Comparison of ENCODE assay signal across 9 cellular contexts in the genomic region with DNA sequence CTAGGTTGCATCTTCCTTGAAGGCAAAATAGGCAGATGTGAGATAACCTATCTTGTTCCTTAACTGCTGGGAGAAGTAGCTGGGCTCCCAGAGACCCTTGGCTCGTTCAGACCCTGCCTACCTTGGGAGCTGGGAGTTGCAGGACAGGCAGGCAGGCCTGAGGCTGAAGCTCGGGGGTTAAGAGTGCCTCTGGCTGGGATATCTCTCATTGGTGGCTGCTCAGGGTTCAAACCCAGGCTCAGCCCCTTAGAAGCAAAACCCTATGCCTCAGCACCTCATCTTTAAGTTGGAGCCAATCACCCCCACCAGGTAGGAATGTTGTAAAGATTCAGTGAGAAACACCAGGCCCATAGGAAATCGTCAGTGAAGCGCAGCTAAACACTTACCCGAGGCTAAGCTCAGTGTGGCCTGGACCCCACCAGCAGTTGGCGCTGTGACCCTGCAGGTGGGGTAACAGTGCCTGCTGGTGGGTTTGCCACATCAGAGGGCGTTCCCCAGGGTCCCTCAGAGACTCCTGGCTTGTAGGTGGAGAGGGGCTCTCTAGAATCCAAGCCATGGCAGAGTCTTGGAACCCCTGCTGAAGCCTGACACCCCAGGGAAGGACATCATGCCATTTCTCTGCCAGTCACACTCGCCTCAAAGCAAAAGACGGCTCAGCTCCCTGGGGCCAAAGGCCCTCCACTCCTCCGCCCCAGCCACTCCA. TPM values are rescaled to one million over a fixed set of nuclear protein-coding genes. Genes with fewer than 3 reads are reported as not detected.
A peak's percentile ranks its signal among the peaks of the same experiment; 100 is the strongest.
DNase-seq lines count a peak whose midpoint lies in the region; ATAC-seq and TF ChIP-seq lines count a peak whose summit lies in the region.
"Had no signal": no experiment of that assay in that cellular context is flagged by ENCODE, and none has a peak within 500 bp of the region (broad histone marks: within the 10 kb centered on the region; RNA-seq: fewer than 3 reads in every experiment).

No MANE protein-coding gene starts in this region.

- no peak overlapping the region for H3K27ac ChIP-seq in CD8-positive, alpha-beta memory T cell (ENCODE audit: low read depth, low read length)
- H3K27ac ChIP-seq in KMS-11 (no peak overlapping the region), spleen (peak overlapping the region in 1 of 8 donors; percentile 22)

- WGBS in spleen, 5 donors = 34 to 47% (median 44%) methylated on average over 9 to 10 of the region's 10 CpGs

- intact Hi-C loops in spleen (cut with DNase I; ENCODE audit: low total_unique reads) = loop anchor here (10.0 kb wide), 1 partner anchor 53 kb away; the partner anchor contains the start of gene GPR17

- no peak overlapping the region for H3K4me2 ChIP-seq in KMS-11

- no peaks in the 10 kb centered on the region for H3K9me3 ChIP-seq in CD8-positive, alpha-beta memory T cell (ENCODE audit: low read length)
- no peaks in the 10 kb centered on the region for H3K9me3 ChIP-seq in spleen

- H3K79me2 ChIP-seq in KMS-11 (ENCODE audit: insufficient read depth, low read depth) = no peaks in the 10 kb centered on the region

- H3K9me3 Mint-ChIP-seq in CD8-positive, alpha-beta memory T cell = no peaks in the 10 kb centered on the region

- in situ Hi-C loops in astrocyte of the cerebellum (cut with HindIII; ENCODE audit: low sequenced_read_pairs) = no loop called here

- no peaks in the 10 kb centered on the region for H3K36me3 ChIP-seq in CD8-positive, alpha-beta memory T cell (ENCODE audit: insufficient read depth, low read length)
- H3K36me3 ChIP-seq in KMS-11 (ENCODE audit: insufficient read depth) (no peaks in the 10 kb centered on the region), spleen (no peaks in the 10 kb centered on the region)

- POLR2A ChIA-PET in CD8-positive, alpha-beta memory T cell (lab: Charles Lee) = no interaction called here

- H3K4me1 ChIP-seq in CD8-positive, alpha-beta memory T cell (ENCODE audit: insufficient read depth, low read length) = no peaks in the 10 kb centered on the region
- no peaks in the 10 kb centered on the region for H3K4me1 ChIP-seq in KMS-11 (ENCODE audit: low read depth, poor library complexity, severe bottlenecking)
- peaks cover 0 to 11% (median 7%) of the 10 kb centered on the region in 6 donors for H3K4me1 ChIP-seq in spleen

- H3K4me3 Mint-ChIP-seq in CD8-positive, alpha-beta memory T cell = no peak overlapping the region
- H3K4me3 Mint-ChIP-seq: activated naive CD8-positive, alpha-beta T cell had no signal

- H3K27me3 Mint-ChIP-seq in CD8-positive, alpha-beta memory T cell = no peaks in the 10 kb centered on the region
- H3K27me3 Mint-ChIP-seq: activated naive CD8-positive, alpha-beta T cell had no signal

- no peak overlapping the region for H2AFZ ChIP-seq in KMS-11 (ENCODE audit: low read depth)

- no peaks in the 10 kb centered on the region for H3K36me3 Mint-ChIP-seq in CD8-positive, alpha-beta memory T cell
- H3K36me3 Mint-ChIP-seq: activated naive CD8-positive, alpha-beta T cell had no signal

- TF ChIP-seq POLR2A in spleen (IDR thresholded peaks at IDR 0.05) = no peak

- no peak overlapping the region for H3K27ac Mint-ChIP-seq in CD8-positive, alpha-beta memory T cell
- H3K27ac Mint-ChIP-seq: activated naive CD8-positive, alpha-beta T cell had no signal

- no peaks in the 10 kb centered on the region for H4K20me1 ChIP-seq in KMS-11 (ENCODE audit: insufficient read depth)

- no peak overlapping the region for H3K4me3 ChIP-seq in CD8-positive, alpha-beta memory T cell (ENCODE audit: low read length)
- H3K4me3 ChIP-seq in KMS-11 (IDR thresholded peaks at IDR 0.05; ENCODE audit: insufficient read depth, low read depth, low read length) = no peak overlapping the region
- H3K4me3 ChIP-seq in astrocyte of the cerebellum (ENCODE audit: low read depth, low read length) = no peak overlapping the region
- H3K4me3 ChIP-seq in spleen = no peak overlapping the region

- H3K27me3 ChIP-seq in CD8-positive, alpha-beta memory T cell (ENCODE audit: insufficient read depth, low read length, poor library complexity, severe bottlenecking) = no peaks in the 10 kb centered on the region
- H3K27me3 ChIP-seq in KMS-11 (ENCODE audit: insufficient read depth, low read depth) (no peaks in the 10 kb centered on the region), spleen (replicated peaks in 1 of 7) (no peaks in the 10 kb centered on the region)

- CTCF ChIA-PET in CD8-positive, alpha-beta memory T cell (lab: Charles Lee) = interaction anchor here (0.6 to 3.5 kb wide), 14 partner anchors 13 to 126 kb away, joined by 3 to 27 read pairs (median 3); no protein-coding TSS in a partner anchor

- H3K9ac ChIP-seq in KMS-11 = no peak overlapping the region

- peaks cover 0 to 2% (median 0%) of the 10 kb centered on the region in 3 donors for H3K4me1 Mint-ChIP-seq in CD8-positive, alpha-beta memory T cell

- TF ChIP-seq CTCF in KMS-11 (conservative IDR thresholded peaks at IDR 0.05; ENCODE audit: low read depth, low read length) (peak; percentile 53), astrocyte of the cerebellum (IDR thresholded peaks at IDR 0.05; ENCODE audit: low read depth, low read length, missing control alignments) (peak; percentile 96), spleen (IDR thresholded peaks at IDR 0.05 in 8 of 11, conservative IDR thresholded peaks at IDR 0.05 in 3 of 11) (peak; percentile 77 to 95 (median 86))

- ATAC-seq in GM19395 (IDR thresholded peaks at IDR 0.05; ENCODE audit: unreplicated experiment) (peak; percentile 87), GM21515 (IDR thresholded peaks at IDR 0.05; ENCODE audit: unreplicated experiment) (no peak)

- DNase-seq in CD8-positive, alpha-beta memory T cell = peak; percentile 10 to 62 (median 23)
- DNase-seq in T-helper 22 cell (ENCODE audit: low read depth) (peak; percentile 8), astrocyte of the cerebellum (ENCODE audit: low read depth) (peak; percentile 8), hypothalamus (lab: John Stamatoyannopoulos, UW) (peak in 33 of 51 donors; percentile 5 to 77 (median 31)), spleen (peak; percentile 92)

RNA-seq across cellular contexts. Expression of gene GPR17, which starts 54.6 kb away (rescaled TPM):
- total RNA-seq in CD8-positive, alpha-beta memory T cell = not detected
- not detected for polyA plus RNA-seq in CD8-positive, alpha-beta memory T cell
- under 1 TPM in 3 of 7 donors, not detected in 4; 0.22 to 0.79 (median 0.23) TPM for total RNA-seq in spleen
- 1 to 10 TPM in 1 of 3 donors, under 1 TPM in 2; 0.09 to 1.9 (median 0.26) TPM for polyA plus RNA-seq in spleen

RNA-seq across cellular contexts. Expression of gene MYO7B, which starts 55.9 kb away (rescaled TPM):
- not detected for total RNA-seq in CD8-positive, alpha-beta memory T cell
- not detected for polyA plus RNA-seq in CD8-positive, alpha-beta memory T cell
- 10 to 100 TPM; 32.3 to 55.7 (median 50.1) TPM for total RNA-seq in spleen
- polyA plus RNA-seq in spleen = 100 to 1,000 TPM in 2 of 3 donors, 10 to 100 TPM in 1; 76.9 to 165 (median 103) TPM

Comparison
In these comparisons a context has a peak if more than half of its experiments do, and no peak if none do; other contexts are left out.
1. DNase-seq: peak in every context shown above with its lines; median percentile 92 in spleen; 31 in hypothalamus; 23 in CD8-positive, alpha-beta memory T cell; 8 in T-helper 22 cell; 8 in astrocyte of the cerebellum.
2. RNA of gene MYO7B, which starts 55.9 kb away (total RNA-seq): 32.3 to 55.7 TPM in spleen; not detected in CD8-positive, alpha-beta memory T cell; every median in the first group is over 10 times any median in the second.
3. Peak in every context shown above with its lines, with median percentiles within 50 percentile points of each other: CTCF ChIP-seq.